In the genomic region with DNA sequence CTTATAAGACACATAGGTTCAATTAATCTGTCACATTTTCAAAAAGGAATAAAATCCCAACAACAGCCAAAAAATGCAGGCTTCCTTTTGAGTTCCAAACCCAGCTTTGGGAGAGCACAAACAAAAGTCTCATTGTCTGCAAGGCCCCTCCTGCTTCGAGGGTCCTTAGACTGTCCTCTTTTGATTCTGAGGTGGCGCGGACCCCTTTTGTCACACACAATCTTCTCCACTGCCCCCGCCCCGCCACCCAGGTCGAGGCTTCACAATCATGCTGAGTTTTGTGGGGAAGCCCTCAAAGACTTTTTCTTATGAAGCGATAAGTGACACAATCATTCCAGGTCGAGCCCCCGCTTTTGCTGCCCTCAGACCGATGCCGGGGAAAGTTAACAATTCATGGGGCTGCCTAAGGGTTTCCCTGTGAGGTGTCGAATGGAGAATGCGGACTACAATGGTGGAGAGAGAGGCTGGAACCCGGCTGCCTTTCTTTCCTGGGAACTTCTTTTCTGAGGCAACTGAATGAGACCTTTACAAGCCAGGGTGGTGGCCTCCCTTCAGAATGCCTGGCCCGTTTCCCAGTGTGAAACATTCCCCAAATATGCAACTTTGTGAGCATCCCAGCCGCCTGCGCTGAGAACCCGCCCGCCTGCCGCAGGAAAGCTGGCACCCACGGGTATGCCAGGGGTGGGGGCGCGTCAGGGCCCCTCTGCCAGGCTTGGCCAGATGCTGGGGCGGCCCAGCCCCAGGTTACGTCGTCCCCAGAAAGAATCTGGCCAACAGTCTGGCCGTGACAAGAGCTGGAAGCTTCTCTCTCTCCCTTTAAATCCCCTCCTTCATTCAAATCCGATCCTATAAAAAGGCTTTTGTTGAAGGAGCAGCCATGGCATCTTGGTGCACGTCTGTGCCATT, we compare ENCODE assay signal across 1 cellular context.
TF ChIP-seq lines count a peak whose summit lies in the region.

No MANE protein-coding gene starts in this region.

TF ChIP-seq in neural cell, 6 proteins besides CTCF, POLR2A, EP300 and RAD21 (continued from another document):
- TF ChIP-seq, protein P1, sequence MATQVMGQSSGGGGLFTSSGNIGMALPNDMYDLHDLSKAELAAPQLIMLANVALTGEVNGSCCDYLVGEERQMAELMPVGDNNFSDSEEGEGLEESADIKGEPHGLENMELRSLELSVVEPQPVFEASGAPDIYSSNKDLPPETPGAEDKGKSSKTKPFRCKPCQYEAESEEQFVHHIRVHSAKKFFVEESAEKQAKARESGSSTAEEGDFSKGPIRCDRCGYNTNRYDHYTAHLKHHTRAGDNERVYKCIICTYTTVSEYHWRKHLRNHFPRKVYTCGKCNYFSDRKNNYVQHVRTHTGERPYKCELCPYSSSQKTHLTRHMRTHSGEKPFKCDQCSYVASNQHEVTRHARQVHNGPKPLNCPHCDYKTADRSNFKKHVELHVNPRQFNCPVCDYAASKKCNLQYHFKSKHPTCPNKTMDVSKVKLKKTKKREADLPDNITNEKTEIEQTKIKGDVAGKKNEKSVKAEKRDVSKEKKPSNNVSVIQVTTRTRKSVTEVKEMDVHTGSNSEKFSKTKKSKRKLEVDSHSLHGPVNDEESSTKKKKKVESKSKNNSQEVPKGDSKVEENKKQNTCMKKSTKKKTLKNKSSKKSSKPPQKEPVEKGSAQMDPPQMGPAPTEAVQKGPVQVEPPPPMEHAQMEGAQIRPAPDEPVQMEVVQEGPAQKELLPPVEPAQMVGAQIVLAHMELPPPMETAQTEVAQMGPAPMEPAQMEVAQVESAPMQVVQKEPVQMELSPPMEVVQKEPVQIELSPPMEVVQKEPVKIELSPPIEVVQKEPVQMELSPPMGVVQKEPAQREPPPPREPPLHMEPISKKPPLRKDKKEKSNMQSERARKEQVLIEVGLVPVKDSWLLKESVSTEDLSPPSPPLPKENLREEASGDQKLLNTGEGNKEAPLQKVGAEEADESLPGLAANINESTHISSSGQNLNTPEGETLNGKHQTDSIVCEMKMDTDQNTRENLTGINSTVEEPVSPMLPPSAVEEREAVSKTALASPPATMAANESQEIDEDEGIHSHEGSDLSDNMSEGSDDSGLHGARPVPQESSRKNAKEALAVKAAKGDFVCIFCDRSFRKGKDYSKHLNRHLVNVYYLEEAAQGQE (IDR thresholded peaks at IDR 0.05; ENCODE audit: borderline replicate concordance) = no peak
- TF ChIP-seq MXI1 (conservative IDR thresholded peaks at IDR 0.05; ENCODE audit: poor library complexity, severe bottlenecking) = no peak
- no peak for TF ChIP-seq EZH2 (IDR thresholded peaks at IDR 0.05; ENCODE audit: borderline replicate concordance, insufficient read depth, low read length, poor library complexity, severe bottlenecking)
